In the genomic region with DNA sequence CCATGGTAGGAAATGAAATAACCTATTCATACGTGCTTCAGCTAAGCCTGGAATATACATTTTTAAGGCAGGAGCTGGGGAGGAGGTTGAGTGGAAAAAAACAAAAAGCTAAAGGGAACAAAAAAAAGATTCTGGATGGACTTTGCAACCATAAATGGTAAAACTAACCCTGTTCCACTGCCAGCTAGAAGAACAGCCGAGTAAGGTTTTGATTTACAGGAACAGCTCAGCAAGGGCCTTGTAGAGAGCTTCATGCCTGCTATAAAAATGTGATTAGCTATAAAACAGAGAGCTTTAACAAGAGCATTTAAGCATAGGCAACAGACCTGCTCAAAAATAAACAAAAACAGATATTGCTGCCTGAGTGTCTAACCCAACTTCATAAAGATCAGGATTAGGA, we compare ENCODE assay signal across 16 cellular contexts.
DNase-seq lines count a peak whose midpoint lies in the region; ATAC-seq and TF ChIP-seq lines count a peak whose summit lies in the region.
"Had no signal": no experiment of that assay in that cellular context is flagged by ENCODE, and none has a peak within 500 bp of the region (broad histone marks: within the 10 kb centered on the region; RNA-seq: fewer than 3 reads in every experiment).

No MANE protein-coding gene starts in this region.

- H3F3A ChIP-seq in GM23248 (ENCODE audit: insufficient read depth), result peaks cover 27% of the 10 kb centered on the region

- DNase-seq in GM23248 (peak; percentile 26), dedifferentiated amniotic fluid mesenchymal stem cell (ENCODE audit: extremely low spot score) (peak; percentile 51), left lung (no peak), midbrain (lab: John Stamatoyannopoulos, UW) (no peak)
- DNase-seq: activated CD4-positive, alpha-beta T cell treated with anti-CD3 and anti-CD28 coated beads, Interleukin-2, amount 50 U/mL, for 4 hours; activated effector memory CD4-positive, alpha-beta T cell treated with Interleukin-2 at 50 U/mL for 16 hours; BE2C; central memory CD4-positive, alpha-beta T cell; DMS79; immature natural killer cell; NCI-H146 had no signal

- H3K27ac ChIP-seq in GM23248, result peak overlapping the region; percentile 47
- H3K27ac ChIP-seq in left lung, result peak overlapping the region; percentile 15 to 67

- peaks cover 34% of the 10 kb centered on the region for H3K79me2 ChIP-seq in GM23248 (ENCODE audit: insufficient read depth)

- H3K9ac ChIP-seq in GM23248 (0 out of 2 replicates have a peak overlapping the region, but pooled peaks have one; percentile 17), skeletal muscle satellite cell (ENCODE audit: low read depth, low read length) (peak overlapping the region; percentile 12)

- in situ Hi-C loops in GM23248 (cut with MboI), result no loop called here

- H3K9me2 ChIP-seq in GM23248 (ENCODE audit: insufficient read depth), result no peaks in the 10 kb centered on the region

- H4K20me1 ChIP-seq in GM23248 (ENCODE audit: insufficient read depth), result no peaks in the 10 kb centered on the region

- H3K27me3 ChIP-seq in GM23248 (replicated peaks; ENCODE audit: insufficient read depth) (no peaks in the 10 kb centered on the region), left lung (no peaks in the 10 kb centered on the region), skeletal muscle satellite cell (ENCODE audit: control insufficient read depth, insufficient read depth, low read length) (no peaks in the 10 kb centered on the region)
- H3K27me3 ChIP-seq: BE2C had no signal

- intact Hi-C loops in left lung (cut with DNase I), result no loop called here

- peak overlapping the region; percentile 79 for H3K4me2 ChIP-seq in GM23248 (ENCODE audit: unreplicated experiment)
- H3K4me2 ChIP-seq in skeletal muscle satellite cell (ENCODE audit: low read length), result peak overlapping the region; percentile 32

- H3K4me3 ChIP-seq in GM23248 (no peak overlapping the region), left lung (no peak overlapping the region), skeletal muscle satellite cell (ENCODE audit: low read length) (no peak overlapping the region)

- H2AFZ ChIP-seq in GM23248, result peak overlapping the region; percentile 40; the same call in 1 of the 2 replicates

- H3K4me1 ChIP-seq in GM23248 (ENCODE audit: insufficient read depth), result peaks cover 44% of the 10 kb centered on the region
- peaks cover 8 to 13% of the 10 kb centered on the region in 2 donors for H3K4me1 ChIP-seq in left lung
- peaks cover 19% of the 10 kb centered on the region for H3K4me1 ChIP-seq in skeletal muscle satellite cell (ENCODE audit: control insufficient read depth, insufficient read depth, low read length)
- H3K4me1 ChIP-seq: BE2C had no signal

- 20 to 28% methylated on average over 2 of the region's 2 CpGs for WGBS in GM23248 (ENCODE audit: low coverage in 1 of 2, low lambda C conversion rate in 2 of 2, missing lambda C conversion rate in 2 of 2), 2 experiments

- ATAC-seq in left lung (peak; percentile 51), HG02884 (IDR thresholded peaks at IDR 0.05; ENCODE audit: unreplicated experiment) (no peak), HG02885 (IDR thresholded peaks at IDR 0.05; ENCODE audit: poor library complexity, unreplicated experiment) (no peak), GM19455 (IDR thresholded peaks at IDR 0.05; ENCODE audit: unreplicated experiment) (no peak)
- ATAC-seq: HCT116 had no signal

- H3K36me3 ChIP-seq in GM23248 (ENCODE audit: low read depth) (no peaks in the 10 kb centered on the region), left lung (no peaks in the 10 kb centered on the region), skeletal muscle satellite cell (ENCODE audit: insufficient read depth, low read length) (no peaks in the 10 kb centered on the region)
- H3K36me3 ChIP-seq: BE2C had no signal

- H3K9me3 ChIP-seq in GM23248 (ENCODE audit: low read depth) (no peaks in the 10 kb centered on the region), left lung (no peaks in the 10 kb centered on the region), skeletal muscle satellite cell (replicated peaks; ENCODE audit: low read length) (no peaks in the 10 kb centered on the region)
- H3K9me3 ChIP-seq: BE2C had no signal

- TF ChIP-seq CTCF in left lung (IDR thresholded peaks at IDR 0.05), result no peak

Comparison
In these comparisons a context has a peak if more than half of its experiments do, and no peak if none do; other contexts are left out.
1. DNase-seq: peak in GM23248 (single experiment) and dedifferentiated amniotic fluid mesenchymal stem cell (single experiment); none in left lung (0 of 2) and midbrain (single experiment).